In genomic region chr14:49584981-49585640, GRCh38 we compare ENCODE assay signal across 8 cellular contexts. TPM values are rescaled to one million over a fixed set of nuclear protein-coding genes. Genes with fewer than 3 reads are reported as not detected.
DNase-seq lines count a peak whose midpoint lies in the region; ATAC-seq, FAIRE-seq and TF ChIP-seq lines count a peak whose summit lies in the region.
"Not testable (repeated sequence)": the region's sequence is repeated elsewhere in the genome, so short reads cannot be mapped to it uniquely, and the experiment has no call there.

No MANE protein-coding gene starts in this region.

- dilution Hi-C loops in mammary epithelial cell (cut with HindIII; ENCODE audit: low sequenced_read_pairs), result not testable (repeated sequence)

- not testable (repeated sequence) for TF ChIP-seq CTCF in A673 (conservative IDR thresholded peaks at IDR 0.05; ENCODE audit: low read depth, low read length); GM23338 (conservative IDR thresholded peaks at IDR 0.05; ENCODE audit: low read depth in 2 of 2); activated CD8-positive, alpha-beta T cell treated with anti-CD3 and anti-CD28 coated beads for 36 hours (IDR thresholded peaks at IDR 0.05); mammary epithelial cell (conservative IDR thresholded peaks at IDR 0.05 in 1 of 2, IDR thresholded peaks at IDR 0.05 in 1 of 2; ENCODE audit: extremely low read depth in 1 of 2, insufficient read depth in 1 of 2, low read depth in 1 of 2, low read length in 2 of 2); glutamatergic neuron (IDR thresholded peaks at IDR 0.05; ENCODE audit: partially characterized antibody, unreplicated experiment)

- 4% methylated on average over 27 of the region's 32 CpGs for WGBS in mammary epithelial cell (ENCODE audit: low coverage, missing lambda C conversion rate)
- 3 to 9% (median 4%) methylated on average over 32 of the region's 32 CpGs for WGBS in small intestine, 3 donors

- H3K9me2 ChIP-seq in GM23338 (ENCODE audit: insufficient read depth), result not testable (repeated sequence)

- CTCF ChIA-PET in A673 (lab: Charles Lee); mammary epithelial cell (lab: Charles Lee; ENCODE audit: low non-redundant PET): not testable (repeated sequence)
- CTCF ChIA-PET in activated CD8-positive, alpha-beta T cell treated with anti-CD3 and anti-CD28 coated beads for 36 hours (lab: Charles Lee), result interaction anchor here (0.7 to 4.5 kb wide), 6 partner anchors 14 to 277 kb away, joined by 3 to 25 read pairs (median 3); partner anchors contain the start of genes DNAAF2, LRR1, MGAT2 and RPL36AL

- ATAC-seq in GM23338; activated CD8-positive, alpha-beta T cell treated with anti-CD3 and anti-CD28 coated beads for 36 hours: not testable (repeated sequence)

- H3K4me3 ChIP-seq in A673 (ENCODE audit: low read depth, low read length, poor library complexity, severe bottlenecking) (peak overlapping the region; percentile 76), GM23338 (peak overlapping the region; percentile 98), mammary epithelial cell (replicated peaks in 1 of 3; ENCODE audit: insufficient read depth in 1 of 3, low read depth in 2 of 3, low read length in 3 of 3) (peak overlapping the region; percentile 76 to 99 (median 80)), mucosa of rectum (ENCODE audit: low read length in 2 of 2) (peak overlapping the region; percentile 94), small intestine (ENCODE audit: low read depth in 1 of 2, low read length in 2 of 2) (peak overlapping the region; percentile 80 to 87)

- intact Hi-C loops in A673 (cut with micrococcal nuclease; ENCODE audit: unreplicated experiment); activated CD8-positive, alpha-beta T cell treated with anti-CD3 and anti-CD28 coated beads for 36 hours (cut with micrococcal nuclease): not testable (repeated sequence)
- intact Hi-C loops in mammary epithelial cell (cut with micrococcal nuclease), result loop anchor here (2.0 kb wide), 1 partner anchor 72 kb away; no protein-coding TSS in a partner anchor

- H3K27me3 Mint-ChIP-seq in GM23338 (ENCODE audit: insufficient read depth, low read depth, poor library complexity), result peaks cover 44% of the 10 kb centered on the region
- not testable (repeated sequence) for H3K27me3 Mint-ChIP-seq in activated CD8-positive, alpha-beta T cell treated with anti-CD3 and anti-CD28 coated beads for 36 hours
- H3K27me3 Mint-ChIP-seq in glutamatergic neuron (ENCODE audit: unreplicated experiment), result peaks cover 15% of the 10 kb centered on the region

- H3K9me3 Mint-ChIP-seq in GM23338 (peaks cover 10% of the 10 kb centered on the region; the same call in 2 of the 3 replicates), glutamatergic neuron (ENCODE audit: unreplicated experiment) (peaks cover 24% of the 10 kb centered on the region)
- not testable (repeated sequence) for H3K9me3 Mint-ChIP-seq in activated CD8-positive, alpha-beta T cell treated with anti-CD3 and anti-CD28 coated beads for 36 hours

- H3K4me3 Mint-ChIP-seq in GM23338, result peak overlapping the region; percentile 94
- H3K4me3 Mint-ChIP-seq in activated CD8-positive, alpha-beta T cell treated with anti-CD3 and anti-CD28 coated beads for 36 hours, result peak overlapping the region; percentile 91
- peak overlapping the region; percentile 94 for H3K4me3 Mint-ChIP-seq in glutamatergic neuron (ENCODE audit: unreplicated experiment)

- H3F3A ChIP-seq in GM23338 (replicated peaks; ENCODE audit: low read depth), result peaks cover 21% of the 10 kb centered on the region

- not testable (repeated sequence) for FAIRE-seq in small intestine (lab: Jason Lieb, UNC)

- POLR2A ChIA-PET in A673 (lab: Charles Lee; ENCODE audit: low non-redundant PET), result interaction anchor here (0.6 kb wide), 1 partner anchor 1159 kb away, joined by 4 read pairs; no protein-coding TSS in a partner anchor
- POLR2A ChIA-PET in activated CD8-positive, alpha-beta T cell treated with anti-CD3 and anti-CD28 coated beads for 36 hours (lab: Charles Lee), result interaction anchor here (0.6 to 5.8 kb wide), 15 partner anchors 8 to 852 kb away, joined by 3 to 110 read pairs (median 4); partner anchors contain the start of genes ARF6, DNAAF2, LRR1 and MGAT2

- H3K4me1 Mint-ChIP-seq in GM23338, result peaks cover 26% of the 10 kb centered on the region
- peaks cover 45% of the 10 kb centered on the region for H3K4me1 Mint-ChIP-seq in activated CD8-positive, alpha-beta T cell treated with anti-CD3 and anti-CD28 coated beads for 36 hours (ENCODE audit: low read depth)
- not testable (repeated sequence) for H3K4me1 Mint-ChIP-seq in glutamatergic neuron (ENCODE audit: low read depth, unreplicated experiment)

- peaks cover 33% of the 10 kb centered on the region for H3K36me3 ChIP-seq in A673 (ENCODE audit: insufficient read depth, low read length, poor library complexity, severe bottlenecking)
- H3K36me3 ChIP-seq in GM23338 (ENCODE audit: insufficient read depth), result peaks cover 24% of the 10 kb centered on the region
- H3K36me3 ChIP-seq in mammary epithelial cell (ENCODE audit: insufficient read depth, low read length), result peaks cover 24% of the 10 kb centered on the region
- peaks cover 11 to 21% of the 10 kb centered on the region in 2 donors for H3K36me3 ChIP-seq in mucosa of rectum (ENCODE audit: control insufficient read depth in 2 of 2, insufficient read depth in 2 of 2, low read length in 2 of 2)
- not testable (repeated sequence) for H3K36me3 ChIP-seq in small intestine (ENCODE audit: control insufficient read depth in 2 of 2, insufficient read depth in 2 of 2, low read length in 2 of 2)

- H3K27me3 ChIP-seq in A673 (replicated peaks; ENCODE audit: insufficient read depth, low read depth, low read length, poor library complexity); GM23338 (ENCODE audit: insufficient read depth); mammary epithelial cell (ENCODE audit: insufficient read depth, low read length); mucosa of rectum (ENCODE audit: control insufficient read depth in 2 of 2, insufficient read depth in 2 of 2, low read length in 2 of 2); small intestine (ENCODE audit: control insufficient read depth in 2 of 2, insufficient read depth in 2 of 2, low read length in 2 of 2): not testable (repeated sequence)

- DNase-seq in A673 (ENCODE audit: low spot score) (peak; percentile 36), OCI-M1 (lab: John Stamatoyannopoulos, UW) (peak; percentile 34), glutamatergic neuron (peak; percentile 30)
- not testable (repeated sequence) for DNase-seq in GM23338 (ENCODE audit: low spot score); mammary epithelial cell; small intestine
- peak; percentile 49 for DNase-seq in activated CD8-positive, alpha-beta T cell treated with anti-CD3 and anti-CD28 coated beads for 36 hours

- H3K79me2 ChIP-seq in GM23338 (replicated peaks; ENCODE audit: insufficient read depth) (peaks cover 60% of the 10 kb centered on the region), mammary epithelial cell (ENCODE audit: insufficient read depth, low read length) (peaks cover 58% of the 10 kb centered on the region)

- in situ Hi-C loops in mammary epithelial cell (cut with MboI; ENCODE audit: low sequenced_read_pairs in 2 of 2), result not testable (repeated sequence)

- H3K27ac Mint-ChIP-seq in GM23338, result peak overlapping the region; percentile 100
- peak overlapping the region; percentile 96 for H3K27ac Mint-ChIP-seq in activated CD8-positive, alpha-beta T cell treated with anti-CD3 and anti-CD28 coated beads for 36 hours
- H3K27ac Mint-ChIP-seq in glutamatergic neuron (ENCODE audit: unreplicated experiment), result peak overlapping the region; percentile 99

- peaks cover 55% of the 10 kb centered on the region for H3K36me3 Mint-ChIP-seq in GM23338 (ENCODE audit: low read depth)
- peaks cover 57% of the 10 kb centered on the region for H3K36me3 Mint-ChIP-seq in activated CD8-positive, alpha-beta T cell treated with anti-CD3 and anti-CD28 coated beads for 36 hours (ENCODE audit: low read depth)
- H3K36me3 Mint-ChIP-seq in glutamatergic neuron (ENCODE audit: unreplicated experiment), result not testable (repeated sequence)

- peaks cover 49% of the 10 kb centered on the region for H4K20me1 ChIP-seq in GM23338 (replicated peaks; ENCODE audit: insufficient read depth)
- H4K20me1 ChIP-seq in mammary epithelial cell (ENCODE audit: insufficient read depth, low read length), result not testable (repeated sequence)

- H3K4me1 ChIP-seq in A673 (ENCODE audit: insufficient read depth, low read length, poor library complexity, severe bottlenecking) (peaks cover 21% of the 10 kb centered on the region), GM23338 (ENCODE audit: insufficient read depth) (peaks cover 16% of the 10 kb centered on the region), mucosa of rectum (ENCODE audit: control insufficient read depth in 2 of 2, insufficient read depth in 2 of 2, low read length in 2 of 2) (peaks cover 13 to 15% of the 10 kb centered on the region in 2 donors)
- not testable (repeated sequence) for H3K4me1 ChIP-seq in mammary epithelial cell (ENCODE audit: insufficient read depth, low read length); small intestine (ENCODE audit: control insufficient read depth in 2 of 2, insufficient read depth in 1 of 2, low read depth in 1 of 2, low read length in 1 of 2)

- not testable (repeated sequence) for H3K9me3 ChIP-seq in A673 (ENCODE audit: low read depth, low read length, poor library complexity, severe bottlenecking); mammary epithelial cell (replicated peaks; ENCODE audit: insufficient read depth, low read length); mucosa of rectum (ENCODE audit: control insufficient read depth in 2 of 2, low read length in 2 of 2); small intestine (ENCODE audit: control insufficient read depth, low read depth)

- H3K9ac ChIP-seq in mammary epithelial cell (ENCODE audit: insufficient read depth, low read length) (peak overlapping the region; percentile 97), mucosa of rectum (ENCODE audit: low read depth in 1 of 2, low read length in 2 of 2) (peak overlapping the region; percentile 96 to 100)

- peak overlapping the region; percentile 95 for H3K4me2 ChIP-seq in GM23338
- peak overlapping the region; percentile 83 for H3K4me2 ChIP-seq in mammary epithelial cell (ENCODE audit: insufficient read depth, low read depth, low read length)

- not testable (repeated sequence) for H2AFZ ChIP-seq in GM23338; mammary epithelial cell (ENCODE audit: low read depth, low read length)

- not testable (repeated sequence) for BruUV-seq in A673 (replicated peaks; lab: Mats Ljungman, UMichigan); mammary epithelial cell (replicated peaks; lab: Mats Ljungman, UMichigan)

- H3K27ac ChIP-seq in A673 (ENCODE audit: low read depth, low read length, poor library complexity, severe bottlenecking), result peak overlapping the region; percentile 87
- peak overlapping the region; percentile 89 for H3K27ac ChIP-seq in GM23338 (ENCODE audit: low read depth)
- H3K27ac ChIP-seq in mammary epithelial cell (ENCODE audit: insufficient read depth, low read depth, low read length), result peak overlapping the region; percentile 86
- peak overlapping the region; percentile 96 to 97 for H3K27ac ChIP-seq in mucosa of rectum (ENCODE audit: low read depth in 2 of 2, low read length in 2 of 2)
- H3K27ac ChIP-seq in small intestine (ENCODE audit: low read depth in 1 of 2, low read length in 1 of 2), result peak overlapping the region; percentile 89 to 98

RNA-seq across cellular contexts. Expression of gene RPS29, which starts 1.1 kb away (rescaled TPM):
- total RNA-seq in A673 (2021) (1,002 and 1,040 TPM in 2 replicates), mammary epithelial cell (1,000 to 10,000 TPM; 1,150 to 1,610 TPM), glutamatergic neuron (ENCODE audit: unreplicated experiment) (635 TPM)
- total RNA-seq in GM23338 (2014; rRNA removed; shearing (Covaris generic)), result 2,294 and 3,734 TPM in 2 replicates
- polyA plus RNA-seq in GM23338 (2016; fragmentation: Nextera tagmentation; extraction: Ambion mirVana) (2,556 and 2,560 TPM in 2 replicates), mammary epithelial cell (8,703 TPM), small intestine (1,000 to 10,000 TPM; 2,810 to 5,742 (median 3,537) TPM)
- 1,000 to 10,000 TPM; 2,041 to 2,284 TPM for total RNA-seq in activated CD8-positive, alpha-beta T cell treated with anti-CD3 and anti-CD28 coated beads for 36 hours
- 952 TPM for polyA minus RNA-seq in mammary epithelial cell

RNA-seq across cellular contexts. Expression of gene LRR1, which starts 13.6 kb away (rescaled TPM):
- 47.5 and 49.2 TPM in 2 replicates for total RNA-seq in A673 (2021)
- total RNA-seq in GM23338 (2014; rRNA removed; shearing (Covaris generic)), result 27.8 and 31.8 TPM in 2 replicates
- polyA plus RNA-seq in GM23338 (2016; fragmentation: Nextera tagmentation; extraction: Ambion mirVana), result 37.7 and 41.9 TPM in 2 replicates
- total RNA-seq in activated CD8-positive, alpha-beta T cell treated with anti-CD3 and anti-CD28 coated beads for 36 hours, result 10 to 100 TPM; 44.3 to 46.4 TPM
- total RNA-seq in mammary epithelial cell, result 10 to 100 TPM in 1 of 2 donors, 1 to 10 TPM in 1; 8.3 to 20.7 TPM
- 18.0 TPM for polyA plus RNA-seq in mammary epithelial cell
- polyA minus RNA-seq in mammary epithelial cell, result 14.0 TPM
- total RNA-seq in glutamatergic neuron (ENCODE audit: unreplicated experiment), result 8.0 TPM
- 10 to 100 TPM; 14.1 to 21.0 (median 18.3) TPM for polyA plus RNA-seq in small intestine

RNA-seq across cellular contexts. Expression of gene RPL36AL, which starts 35.3 kb away (rescaled TPM):
- total RNA-seq in A673 (2021), result 188 and 202 TPM in 2 replicates
- 122 and 204 TPM in 2 replicates for total RNA-seq in GM23338 (2014; rRNA removed; shearing (Covaris generic))
- polyA plus RNA-seq in GM23338 (2016; fragmentation: Nextera tagmentation; extraction: Ambion mirVana), result 690 and 723 TPM in 2 replicates
- 100 to 1,000 TPM; 214 to 231 TPM for total RNA-seq in activated CD8-positive, alpha-beta T cell treated with anti-CD3 and anti-CD28 coated beads for 36 hours
- total RNA-seq in mammary epithelial cell, result 100 to 1,000 TPM in 1 of 2 donors, 10 to 100 TPM in 1; 78.7 to 214 TPM
- 372 TPM for polyA plus RNA-seq in mammary epithelial cell
- 49.3 TPM for polyA minus RNA-seq in mammary epithelial cell
- 94.2 TPM for total RNA-seq in glutamatergic neuron (ENCODE audit: unreplicated experiment)
- 100 to 1,000 TPM; 525 to 910 (median 823) TPM for polyA plus RNA-seq in small intestine

RNA-seq across cellular contexts. Expression of gene MGAT2, which starts 35.5 kb away (rescaled TPM):
- total RNA-seq in A673 (2021), result 35.9 and 37.3 TPM in 2 replicates
- total RNA-seq in GM23338 (2014; rRNA removed; shearing (Covaris generic)), result 25.7 and 31.6 TPM in 2 replicates
- 10.1 and 10.3 TPM in 2 replicates for polyA plus RNA-seq in GM23338 (2016; fragmentation: Nextera tagmentation; extraction: Ambion mirVana)
- 10 to 100 TPM; 30.2 to 32.7 TPM for total RNA-seq in activated CD8-positive, alpha-beta T cell treated with anti-CD3 and anti-CD28 coated beads for 36 hours
- total RNA-seq in mammary epithelial cell, result 10 to 100 TPM; 40.5 to 41.8 TPM
- polyA plus RNA-seq in mammary epithelial cell, result 27.0 TPM
- polyA minus RNA-seq in mammary epithelial cell, result 34.5 TPM
- total RNA-seq in glutamatergic neuron (ENCODE audit: unreplicated experiment), result 20.6 TPM
- polyA plus RNA-seq in small intestine, result 10 to 100 TPM; 13.5 to 26.6 (median 25.3) TPM

RNA-seq across cellular contexts. Expression of gene DNAAF2, which starts 49.9 kb away (rescaled TPM):
- total RNA-seq in A673 (2021) (12.4 and 13.7 TPM in 2 replicates), mammary epithelial cell (10 to 100 TPM in 1 of 2 donors, 1 to 10 TPM in 1; 7.9 to 10.5 TPM), glutamatergic neuron (ENCODE audit: unreplicated experiment) (19.1 TPM)
- 40.4 and 41.2 TPM in 2 replicates for total RNA-seq in GM23338 (2014; rRNA removed; shearing (Covaris generic))
- polyA plus RNA-seq in GM23338 (2016; fragmentation: Nextera tagmentation; extraction: Ambion mirVana) (56.9 and 62.6 TPM in 2 replicates), mammary epithelial cell (6.0 TPM), small intestine (10 to 100 TPM in 1 of 3 donors, 1 to 10 TPM in 2; 8.3 to 19.5 (median 9.2) TPM)
- total RNA-seq in activated CD8-positive, alpha-beta T cell treated with anti-CD3 and anti-CD28 coated beads for 36 hours, result 10 to 100 TPM; 10.4 to 11.0 TPM
- polyA minus RNA-seq in mammary epithelial cell, result 2.2 TPM
